Comparison of ENCODE assay signal across 18 cellular contexts in the genomic region with DNA sequence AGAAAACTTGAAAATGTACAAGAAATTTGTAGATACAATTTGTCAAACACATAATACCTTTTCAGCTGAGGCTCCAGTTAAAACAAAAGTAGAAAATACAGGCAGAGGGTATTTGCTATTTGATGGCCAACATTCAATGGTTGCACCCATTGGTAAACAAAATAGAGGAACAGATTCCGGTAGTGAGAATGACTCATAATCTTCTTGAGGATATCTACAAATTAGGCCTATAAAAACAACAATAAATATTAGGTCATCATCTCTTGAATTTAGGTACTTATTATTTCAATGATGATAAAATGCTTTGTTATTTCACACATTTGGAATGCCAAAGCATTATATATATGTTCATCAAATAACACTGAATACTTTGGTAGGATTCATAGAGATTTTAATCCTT. TPM values are rescaled to one million over a fixed set of nuclear protein-coding genes. Genes with fewer than 3 reads are reported as not detected.
DNase-seq lines count a peak whose midpoint lies in the region; ATAC-seq, FAIRE-seq and TF ChIP-seq lines count a peak whose summit lies in the region.
"Had no signal": no experiment of that assay in that cellular context is flagged by ENCODE, and none has a peak within 500 bp of the region (broad histone marks: within the 10 kb centered on the region; RNA-seq: fewer than 3 reads in every experiment).

No MANE protein-coding gene starts in this region.

- no peak for ATAC-seq in activated T-cell treated with anti-CD3 and anti-CD28 coated beads, Interleukin-2, amount 50 U/mL, for 4 hours
- ATAC-seq: K562 had no signal

- no peak overlapping the region for H3K4me3 ChIP-seq in bronchial epithelial cell (ENCODE audit: low read depth, low read length)
- H3K4me3 ChIP-seq: K562 had no signal

- peaks cover 3% of the 10 kb centered on the region for H3K36me3 ChIP-seq in bronchial epithelial cell (ENCODE audit: control insufficient read depth, insufficient read depth, low read length)

- TF ChIP-seq CTCF in bronchial epithelial cell (IDR thresholded peaks at IDR 0.05; ENCODE audit: insufficient read depth, low read length, severe bottlenecking): no peak

- no peaks in the 10 kb centered on the region for H3K36me3 Mint-ChIP-seq in IgD-negative memory B cell
- H3K36me3 Mint-ChIP-seq in activated T-cell treated with anti-CD3 and anti-CD28 coated beads, Interleukin-2, amount 50 U/mL, for 4 hours (ENCODE audit: insufficient read depth): peaks cover 21% of the 10 kb centered on the region

- H3K9me3 Mint-ChIP-seq in IgD-negative memory B cell: no peaks in the 10 kb centered on the region
- H3K9me3 Mint-ChIP-seq in activated T-cell treated with anti-CD3 and anti-CD28 coated beads, Interleukin-2, amount 50 U/mL, for 4 hours: no peaks in the 10 kb centered on the region

- no peak overlapping the region for H3K4me3 Mint-ChIP-seq in IgD-negative memory B cell
- no peak overlapping the region for H3K4me3 Mint-ChIP-seq in activated T-cell treated with anti-CD3 and anti-CD28 coated beads, Interleukin-2, amount 50 U/mL, for 4 hours

- H3K27me3 Mint-ChIP-seq in IgD-negative memory B cell: no peaks in the 10 kb centered on the region
- H3K27me3 Mint-ChIP-seq in activated T-cell treated with anti-CD3 and anti-CD28 coated beads, Interleukin-2, amount 50 U/mL, for 4 hours (ENCODE audit: low read depth): no peaks in the 10 kb centered on the region

- FAIRE-seq in bronchial epithelial cell (lab: Jason Lieb, UNC): no peak
- FAIRE-seq: K562 had no signal

- peak overlapping the region in 2 of 3 donors; percentile 47 to 64 for H3K27ac Mint-ChIP-seq in IgD-negative memory B cell

- H3K27me3 ChIP-seq in bronchial epithelial cell (ENCODE audit: control insufficient read depth, insufficient read depth, low read length): no peaks in the 10 kb centered on the region

- DNase-seq in EL (peak; percentile 32), bronchial epithelial cell (ENCODE audit: low read depth) (peak; percentile 44), iris pigment epithelial cell (ENCODE audit: low read depth) (peak; percentile 50), DMS153 treated with DMSO at 0.1 percent for 48 hours (lab: John Stamatoyannopoulos, UW; ENCODE audit: unreplicated experiment) (no peak), NCI-H446 (lab: John Stamatoyannopoulos, UW) (no peak)
- no peak for DNase-seq in effector CD4-positive, alpha-beta T cell
- DNase-seq in activated T-cell treated with anti-CD3 and anti-CD28 coated beads, Interleukin-2, amount 50 U/mL, for 4 hours: no peak
- DNase-seq: COR-L47, DMS153, GF-D8, H7, MM.1S, NCI-H1417 treated with DMSO at 0.1 percent for 48 hours, NCI-H2029, NCI-H510A treated with DMSO at 0.1 percent for 48 hours, SIG-M5 had no signal

- H3K4me1 Mint-ChIP-seq in IgD-negative memory B cell: peaks cover 0 to 7% (median 2%) of the 10 kb centered on the region in 3 donors
- H3K4me1 Mint-ChIP-seq in activated T-cell treated with anti-CD3 and anti-CD28 coated beads, Interleukin-2, amount 50 U/mL, for 4 hours (ENCODE audit: low read depth): no peaks in the 10 kb centered on the region

RNA-seq across cellular contexts. Expression of a gene that starts 53.4 kb away (rescaled TPM):
- polyA plus RNA-seq in IgD-negative memory B cell: 24.7 TPM
- 11.1 and 12.0 TPM in 2 replicates for total RNA-seq in bronchial epithelial cell
- 10 to 100 TPM; 24.2 to 26.0 (median 25.0) TPM for total RNA-seq in activated T-cell treated with anti-CD3 and anti-CD28 coated beads, Interleukin-2, amount 50 U/mL, for 4 hours

Comparison
In these comparisons a context has a peak if more than half of its experiments do, and no peak if none do; other contexts are left out.
1. DNase-seq: peak in EL (single experiment), bronchial epithelial cell (single experiment) and iris pigment epithelial cell (single experiment); none in effector CD4-positive, alpha-beta T cell (single experiment), DMS153 treated with DMSO at 0.1 percent for 48 hours (single experiment), activated T-cell treated with anti-CD3 and anti-CD28 coated beads, Interleukin-2, amount 50 U/mL, for 4 hours (single experiment) and NCI-H446 (0 of 2).